9 cellular contexts compared by ENCODE assay signal in the genomic region with DNA sequence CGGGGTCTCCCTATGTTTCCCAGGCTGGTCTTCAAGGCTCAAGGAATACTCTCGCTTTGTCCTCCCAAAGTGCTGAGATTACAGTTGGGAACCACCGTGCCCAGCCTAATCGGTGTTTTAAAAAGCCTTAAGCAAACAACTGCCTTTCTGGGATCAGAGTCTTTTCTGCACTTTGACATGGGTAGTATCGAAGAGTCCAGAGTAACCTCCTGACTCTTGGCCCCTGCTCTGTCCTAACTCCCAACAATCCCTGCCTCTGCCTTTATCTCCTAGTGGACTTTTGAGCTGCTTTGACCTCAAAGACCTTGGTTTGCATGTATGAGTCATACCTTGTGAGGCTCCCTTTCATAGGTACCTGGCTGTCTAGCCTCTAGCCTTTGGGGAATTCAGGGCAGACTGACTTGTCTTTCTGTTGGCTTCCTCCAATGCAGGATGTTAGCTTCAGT. TPM values are rescaled to one million over a fixed set of nuclear protein-coding genes. Genes with fewer than 3 reads are reported as not detected.
A peak's percentile ranks its signal among the peaks of the same experiment; 100 is the strongest.
DNase-seq lines count a peak whose midpoint lies in the region; ATAC-seq and TF ChIP-seq lines count a peak whose summit lies in the region.
"Had no signal": no experiment of that assay in that cellular context is flagged by ENCODE, and none has a peak within 500 bp of the region (broad histone marks: within the 10 kb centered on the region; RNA-seq: fewer than 3 reads in every experiment).

No MANE protein-coding gene starts in this region.

- H2AK9ac ChIP-seq in IMR-90 (replicated peaks; ENCODE audit: low read depth, low read length, poor library complexity): no peak overlapping the region

- ATAC-seq in GM21576 (IDR thresholded peaks at IDR 0.05; ENCODE audit: unreplicated experiment) (peak; percentile 60), IMR-90 (ENCODE audit: low read depth) (peak; percentile 1; the same call in 1 of the 2 replicates)

- H3K9me3 ChIP-seq in IMR-90 (ENCODE audit: control insufficient read depth, insufficient read depth, low read length) (no peaks in the 10 kb centered on the region), MG63 (no peaks in the 10 kb centered on the region)
- H3K9me3 ChIP-seq: neutrophil had no signal

- in situ Hi-C loops in IMR-90 (cut with MboI; ENCODE audit: low sequenced_read_pairs): no loop called here

- peak overlapping the region; percentile 1; the same call in 1 of the 2 replicates for H4K5ac ChIP-seq in IMR-90 (ENCODE audit: low read depth, low read length)

- POLR2A ChIA-PET in IMR-90 (lab: Charles Lee; ENCODE audit: unreplicated experiment): interaction anchor here (0.7 kb wide), 1 partner anchor 830 kb away, joined by 8 read pairs; no protein-coding TSS in a partner anchor

- peak overlapping the region; percentile 62 for H2BK5ac ChIP-seq in IMR-90 (ENCODE audit: low read depth, low read length, poor library complexity, severe bottlenecking)

- no peak overlapping the region for H2AFZ ChIP-seq in IMR-90 (replicated peaks; ENCODE audit: low read length, poor library complexity)

- no TSS peak for BruUV-seq in IMR-90 (replicated peaks; lab: Mats Ljungman, UMichigan)

- DNase-seq in DMS53 (lab: John Stamatoyannopoulos, UW) (peak; percentile 83), IMR-90 (no peak), iris pigment epithelial cell (ENCODE audit: low read depth) (peak; percentile 24), MG63 (no peak), epidermal melanocyte (ENCODE audit: insufficient read length, low spot score) (no peak)
- no peak for DNase-seq in activated naive CD4-positive, alpha-beta T cell treated with Interleukin-2 at 50 U/mL for 16 hours
- no peak for DNase-seq in activated CD4-positive, CD25-positive, alpha-beta regulatory T cell (lab: John Stamatoyannopoulos, UW)

- H3K4me1 ChIP-seq in IMR-90 (ENCODE audit: control insufficient read depth, insufficient read depth, low read length): peaks cover 22% of the 10 kb centered on the region

- peak overlapping the region; percentile 74 for H2BK15ac ChIP-seq in IMR-90 (ENCODE audit: low read depth, low read length)

- 0 out of 2 replicates have a peak overlapping the region, but pooled peaks have one; percentile 7 for H3K23ac ChIP-seq in IMR-90 (ENCODE audit: low read depth, low read length)

- H2BK20ac ChIP-seq in IMR-90 (ENCODE audit: low read depth, low read length): peak overlapping the region; percentile 85

- TF ChIP-seq RAD21 in IMR-90 (IDR thresholded peaks at IDR 0.05; ENCODE audit: low read length): no peak

- peaks cover 9% of the 10 kb centered on the region for H3K9me1 ChIP-seq in IMR-90 (ENCODE audit: insufficient read depth, low read length)

- intact Hi-C loops in IMR-90 (cut with micrococcal nuclease): loop anchor here (1.0 kb wide), 1 partner anchor 21 kb away; a partner anchor contains a TSS

- H3K14ac ChIP-seq in IMR-90 (replicated peaks; ENCODE audit: low read depth, low read length): peak overlapping the region; percentile 47

- H4K20me1 ChIP-seq in IMR-90 (ENCODE audit: insufficient read depth, low read length): peaks cover 7% of the 10 kb centered on the region; the same call in 1 of the 2 replicates

- H3K4me3 ChIP-seq in IMR-90 (ENCODE audit: insufficient read depth, low read depth, low read length) (no peak overlapping the region), MG63 (no peak overlapping the region)

- CTCF ChIA-PET in IMR-90 (lab: Yijun Ruan, JAX): interaction anchor here (0.6 kb wide), 1 partner anchor 36 kb away, joined by 4 read pairs; no protein-coding TSS in a partner anchor

- no peak for TF ChIP-seq POLR2A in IMR-90 (IDR thresholded peaks at IDR 0.05; ENCODE audit: low read depth, low read length)

- peak overlapping the region; percentile 65 for H2AK5ac ChIP-seq in IMR-90 (ENCODE audit: low read depth, low read length)

- H2BK120ac ChIP-seq in IMR-90 (ENCODE audit: low read depth, low read length): peak overlapping the region; percentile 80

- peak overlapping the region; percentile 63 for H3K27ac ChIP-seq in IMR-90 (ENCODE audit: insufficient read depth, low read length)
- H3K27ac ChIP-seq: neutrophil had no signal

- peak overlapping the region; percentile 80 for H4K91ac ChIP-seq in IMR-90 (ENCODE audit: insufficient read depth, low read depth, low read length)

- H3K9ac ChIP-seq in IMR-90 (ENCODE audit: low read depth, low read length): no peak overlapping the region

- H3K18ac ChIP-seq in IMR-90 (ENCODE audit: low read depth, low read length): peak overlapping the region; percentile 1; the same call in 1 of the 2 replicates

- H3K56ac ChIP-seq in IMR-90 (ENCODE audit: extremely low read depth, insufficient read depth, low read length): 0 out of 2 replicates have a peak overlapping the region, but pooled peaks have one; percentile 5

- dilution Hi-C loops in IMR-90 (cut with HindIII; ENCODE audit: low sequenced_read_pairs, unreplicated experiment): no loop called here

- H3K36me3 ChIP-seq in IMR-90 (ENCODE audit: control insufficient read depth, insufficient read depth, low read length): peaks cover 5% of the 10 kb centered on the region
- peaks cover 3% of the 10 kb centered on the region; the same call in 1 of the 2 replicates for H3K36me3 ChIP-seq in MG63
- H3K36me3 ChIP-seq: neutrophil had no signal

- TF ChIP-seq CTCF in IMR-90 (conservative IDR thresholded peaks at IDR 0.05; ENCODE audit: low read depth, low read length): no peak

- WGBS in IMR-90 (ENCODE audit: extremely low coverage in 2 of 2, insufficient read length in 1 of 2), 2 experiments: 90% methylated on average over 2 of the region's 5 CpGs; no CpG with 5 or more reads in 1 of the 2 experiments

- H3K79me1 ChIP-seq in IMR-90 (ENCODE audit: low read depth in 1 of 2, low read length in 2 of 2): peaks cover 12 to 50% of the 10 kb centered on the region in 2 experiments

- peak overlapping the region; percentile 7 to 22; a peak in 2 of 4 replicates for H4K8ac ChIP-seq in IMR-90 (ENCODE audit: low read depth in 2 of 2, low read length in 2 of 2)

- no peaks in the 10 kb centered on the region for H3K27me3 ChIP-seq in IMR-90 (ENCODE audit: control insufficient read depth, insufficient read depth, low read length)
- H3K27me3 ChIP-seq in MG63: no peaks in the 10 kb centered on the region
- H3K27me3 ChIP-seq: neutrophil had no signal

- H3K4me2 ChIP-seq in IMR-90 (ENCODE audit: low read depth, low read length): no peak overlapping the region

- H3K4ac ChIP-seq in IMR-90 (ENCODE audit: low read depth, low read length): peak overlapping the region; percentile 66

TF ChIP-seq in IMR-90, 13 proteins besides CTCF, POLR2A, EP300 and RAD21:
- TF ChIP-seq, protein P1, sequence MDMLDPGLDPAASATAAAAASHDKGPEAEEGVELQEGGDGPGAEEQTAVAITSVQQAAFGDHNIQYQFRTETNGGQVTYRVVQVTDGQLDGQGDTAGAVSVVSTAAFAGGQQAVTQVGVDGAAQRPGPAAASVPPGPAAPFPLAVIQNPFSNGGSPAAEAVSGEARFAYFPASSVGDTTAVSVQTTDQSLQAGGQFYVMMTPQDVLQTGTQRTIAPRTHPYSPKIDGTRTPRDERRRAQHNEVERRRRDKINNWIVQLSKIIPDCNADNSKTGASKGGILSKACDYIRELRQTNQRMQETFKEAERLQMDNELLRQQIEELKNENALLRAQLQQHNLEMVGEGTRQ (IDR thresholded peaks at IDR 0.05; ENCODE audit: low read depth, low read length): no peak
- TF ChIP-seq FOS (IDR thresholded peaks at IDR 0.05; ENCODE audit: low read depth, low read length): 0 out of 2 replicates have a peak, but pooled peaks have one; percentile 42

RNA-seq across cellular contexts. Expression of a gene that starts 21.0 kb away (rescaled TPM):
- 22.6 and 35.8 TPM in 2 replicates for total RNA-seq in IMR-90 (2012; rRNA removed)
- 18.6 and 21.5 TPM in 2 replicates for polyA plus RNA-seq in IMR-90 (2012; rRNA removed)
- 4.9 TPM in 2 replicates for polyA plus RNA-seq in IMR-90 (2012; cell fraction: cytosol; rRNA removed)
- polyA plus RNA-seq in IMR-90 (2012; cell fraction: nucleus; rRNA removed; ENCODE audit: low replicate concordance): 3.4 and 15.4 TPM in 2 replicates
- 17.1 and 26.8 TPM in 2 replicates for total RNA-seq in MG63 (2014; rRNA removed; shearing (Covaris generic); ENCODE audit: low replicate concordance)

Comparison
In these comparisons a context has a peak if more than half of its experiments do, and no peak if none do; other contexts are left out.
1. DNase-seq: peak in DMS53 (single experiment) and iris pigment epithelial cell (single experiment); none in IMR-90 (single experiment), MG63 (single experiment), epidermal melanocyte (single experiment), activated naive CD4-positive, alpha-beta T cell treated with Interleukin-2 at 50 U/mL for 16 hours (single experiment) and activated CD4-positive, CD25-positive, alpha-beta regulatory T cell (0 of 4).